ENCODE assay signal across 28 cellular contexts in the genomic region with DNA sequence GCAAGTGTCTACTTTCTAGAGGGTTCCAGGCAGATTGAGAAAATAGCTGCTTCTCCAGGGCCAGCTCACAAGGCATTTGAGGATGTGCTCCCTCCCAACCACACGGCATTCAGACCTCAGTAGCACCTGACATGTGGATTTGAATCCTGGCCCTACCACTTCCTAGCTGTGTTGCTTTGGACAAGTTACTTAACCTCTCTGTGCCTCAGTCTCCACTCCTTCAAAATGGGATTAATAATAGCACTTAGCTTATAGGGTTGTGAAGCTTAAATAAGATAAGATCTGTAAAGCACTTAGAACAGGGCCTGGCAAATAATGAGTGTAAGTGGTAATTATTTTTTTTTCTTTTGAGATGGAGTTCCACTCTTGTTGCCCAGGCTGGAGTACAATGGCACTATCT. TPM values are rescaled to one million over a fixed set of nuclear protein-coding genes. Genes with fewer than 3 reads are reported as not detected.
DNase-seq lines count a peak whose midpoint lies in the region; ATAC-seq, FAIRE-seq and TF ChIP-seq lines count a peak whose summit lies in the region.
"Had no signal": no experiment of that assay in that cellular context is flagged by ENCODE, and none has a peak within 500 bp of the region (broad histone marks: within the 10 kb centered on the region; RNA-seq: fewer than 3 reads in every experiment).

No MANE protein-coding gene starts in this region.

- no peak overlapping the region for H3K4me2 ChIP-seq in HepG2 (ENCODE audit: low read depth, low read length)
- H3K4me2 ChIP-seq: BLaER1 had no signal

- peaks cover 1% of the 10 kb centered on the region for H3K27me3 Mint-ChIP-seq in endodermal cell (ENCODE audit: insufficient read depth)
- H3K27me3 Mint-ChIP-seq: CD4-positive, alpha-beta memory T cell; CD4-positive, CD25-positive, alpha-beta regulatory T cell; CD8-positive, alpha-beta memory T cell had no signal

- H2AFZ ChIP-seq in HepG2 (ENCODE audit: low read length), result no peak overlapping the region

- intact Hi-C loops in HepG2 (cut with micrococcal nuclease; ENCODE audit: unreplicated experiment) (no loop called here), right lobe of liver (cut with DNase I) (no loop called here), vagina (cut with DNase I) (no loop called here)

- 100% methylated on average over 1 of the region's 1 CpG for WGBS in HepG2 (ENCODE audit: low lambda C conversion rate)
- no CpG with 5 or more reads among the region's 1 CpG for WGBS in right lobe of liver (ENCODE audit: insufficient coverage, low coverage, low lambda C conversion rate, missing lambda C conversion rate)
- WGBS in endodermal cell (ENCODE audit: insufficient coverage in 1 of 2, insufficient read length in 1 of 2), 2 experiments, result 89% methylated on average over 1 of the region's 1 CpG; no CpG with 5 or more reads in 1 of the 2 experiments

- H3K9ac ChIP-seq in HepG2 (ENCODE audit: insufficient read depth, low read depth, low read length) (no peak overlapping the region), endodermal cell (ENCODE audit: extremely low read depth, low read length, poor library complexity, severe bottlenecking) (no peak overlapping the region)
- H3K9ac ChIP-seq: BLaER1 had no signal

- H3K27ac Mint-ChIP-seq in endodermal cell, result no peak overlapping the region
- H3K27ac Mint-ChIP-seq: CD4-positive, alpha-beta memory T cell; CD4-positive, CD25-positive, alpha-beta regulatory T cell had no signal

- no peak for TF ChIP-seq RAD21 in HepG2 (CRISPR knock-in tag; IDR thresholded peaks at IDR 0.05)

- DNase-seq in HepG2 (ENCODE audit: low spot score), result no peak
- DNase-seq in right lobe of liver, result no peak
- DNase-seq in SK-N-DZ (ENCODE audit: low spot score), result peak; percentile 7
- peak; percentile 7 for DNase-seq in endodermal cell
- DNase-seq in vagina (ENCODE audit: extremely low spot score in 2 of 2), result no peak
- no peak for DNase-seq in NCI-H748 treated with DMSO at 0.1 percent for 48 hours (lab: John Stamatoyannopoulos, UW)
- no peak for DNase-seq in GM12891 (ENCODE audit: insufficient read length, low spot score)
- DNase-seq: 8988T; ACHN; BE2C; C1 segment of cervical spinal cord; CD4-positive, alpha-beta memory T cell; CD4-positive, CD25-positive, alpha-beta regulatory T cell; CD8-positive, alpha-beta memory T cell; COR-L47; DMS 273 treated with DMSO at 0.1 percent for 48 hours; DMS153; DMS53; DMS79; DND-41; EL; GDM1 had no signal

- H3K4me3 Mint-ChIP-seq in endodermal cell, result no peak overlapping the region
- H3K4me3 Mint-ChIP-seq: CD14-positive monocyte; CD4-positive, alpha-beta memory T cell; CD4-positive, CD25-positive, alpha-beta regulatory T cell; CD8-positive, alpha-beta memory T cell had no signal

- no peaks in the 10 kb centered on the region for H3K4me1 Mint-ChIP-seq in endodermal cell
- H3K4me1 Mint-ChIP-seq: CD4-positive, alpha-beta memory T cell; CD4-positive, CD25-positive, alpha-beta regulatory T cell; CD8-positive, alpha-beta memory T cell had no signal

- in situ Hi-C loops in HepG2 (cut with HindIII; ENCODE audit: extremely low pct_ligation_motif_present, low pct_unique_long_range_greater_than_20kb), result no loop called here

- H3K36me3 ChIP-seq in HepG2 (replicated peaks in 1 of 2; ENCODE audit: control insufficient read depth in 1 of 2, insufficient read depth in 2 of 2, low read length in 2 of 2), result peaks cover 10 to 20% of the 10 kb centered on the region in 2 experiments
- H3K36me3 ChIP-seq in right lobe of liver, result peaks cover 0 to 10% (median 0%) of the 10 kb centered on the region in 4 donors
- H3K36me3 ChIP-seq in endodermal cell (ENCODE audit: control insufficient read depth, insufficient read depth, low read length), result no peaks in the 10 kb centered on the region
- no peaks in the 10 kb centered on the region for H3K36me3 ChIP-seq in neutrophil
- no peaks in the 10 kb centered on the region for H3K36me3 ChIP-seq in vagina
- H3K36me3 ChIP-seq: BE2C, BLaER1 had no signal

- no peak for FAIRE-seq in HepG2 (lab: Jason Lieb, UNC)
- no peak for FAIRE-seq in GM12891 (lab: Jason Lieb, UNC)
- FAIRE-seq: A204.1, GM12878, GM19239 had no signal

- H3K36me3 Mint-ChIP-seq in endodermal cell (ENCODE audit: low read depth), result no peaks in the 10 kb centered on the region
- H3K36me3 Mint-ChIP-seq: CD14-positive monocyte; CD4-positive, alpha-beta memory T cell; CD4-positive, CD25-positive, alpha-beta regulatory T cell; CD8-positive, alpha-beta memory T cell had no signal

- BruUV-seq in HepG2 (replicated peaks; lab: Mats Ljungman, UMichigan), result no TSS peak

- H4K20me1 ChIP-seq in HepG2 (ENCODE audit: insufficient read depth, low read length), result no peaks in the 10 kb centered on the region
- H4K20me1 ChIP-seq: BLaER1 had no signal

- H3K4me1 ChIP-seq in HepG2 (ENCODE audit: insufficient read depth, low read length), result peaks cover 46% of the 10 kb centered on the region
- H3K4me1 ChIP-seq in right lobe of liver, result peaks cover 0 to 27% (median 4%) of the 10 kb centered on the region in 4 donors
- H3K4me1 ChIP-seq in endodermal cell (ENCODE audit: control insufficient read depth, insufficient read depth, low read length), result no peaks in the 10 kb centered on the region
- H3K4me1 ChIP-seq in neutrophil (ENCODE audit: control insufficient read depth in 1 of 2, insufficient read depth in 1 of 2, low read depth in 1 of 2, low read length in 1 of 2), result peaks cover 17 to 19% of the 10 kb centered on the region in 2 experiments
- no peaks in the 10 kb centered on the region for H3K4me1 ChIP-seq in vagina
- H3K4me1 ChIP-seq: BE2C, BLaER1 had no signal

- no peaks in the 10 kb centered on the region for H3K79me2 ChIP-seq in HepG2 (ENCODE audit: insufficient read depth, low read length)

- CTCF ChIA-PET in HepG2 (lab: Yijun Ruan, JAX; ENCODE audit: low intra/inter-chr PET ratio, low total read pairs), result no interaction called here

- H3K9me3 Mint-ChIP-seq in endodermal cell, result no peaks in the 10 kb centered on the region
- H3K9me3 Mint-ChIP-seq: CD4-positive, CD25-positive, alpha-beta regulatory T cell; CD8-positive, alpha-beta memory T cell had no signal

- TF ChIP-seq CTCF in HepG2 (CRISPR knock-in tag; IDR thresholded peaks at IDR 0.05) (no peak), right lobe of liver (IDR thresholded peaks at IDR 0.05) (no peak), endodermal cell (conservative IDR thresholded peaks at IDR 0.05) (no peak), neutrophil (IDR thresholded peaks at IDR 0.05) (no peak), vagina (IDR thresholded peaks at IDR 0.05) (no peak)

- H3K9me3 ChIP-seq in HepG2 (ENCODE audit: low read length) (no peaks in the 10 kb centered on the region), right lobe of liver (no peaks in the 10 kb centered on the region), endodermal cell (ENCODE audit: control insufficient read depth, low read length) (no peaks in the 10 kb centered on the region), neutrophil (no peaks in the 10 kb centered on the region), vagina (no peaks in the 10 kb centered on the region)
- H3K9me3 ChIP-seq: BE2C, BLaER1 had no signal

- H3K27ac ChIP-seq in HepG2 (ENCODE audit: extremely low read length, insufficient read depth, low read length) (no peak overlapping the region), right lobe of liver (no peak overlapping the region), endodermal cell (ENCODE audit: low read depth, low read length) (no peak overlapping the region), neutrophil (peak overlapping the region; percentile 36), vagina (no peak overlapping the region)
- H3K27ac ChIP-seq: BLaER1 had no signal

- H3K4me3 ChIP-seq in HepG2 (replicated peaks in 1 of 3; ENCODE audit: insufficient read depth in 1 of 3, low read depth in 2 of 3, low read length in 3 of 3) (no peak overlapping the region), right lobe of liver (no peak overlapping the region), endodermal cell (ENCODE audit: low read length) (no peak overlapping the region), neutrophil (ENCODE audit: low read depth in 1 of 2, low read length in 1 of 2) (no peak overlapping the region), vagina (no peak overlapping the region)
- H3K4me3 ChIP-seq: BLaER1, GM12878 had no signal

- TF ChIP-seq POLR2A in HepG2 (IDR thresholded peaks at IDR 0.05; ENCODE audit: insufficient read depth in 1 of 2, low read depth in 2 of 2, low read length in 2 of 2) (no peak), right lobe of liver (IDR thresholded peaks at IDR 0.05) (no peak), vagina (IDR thresholded peaks at IDR 0.05) (no peak), GM12891 (IDR thresholded peaks at IDR 0.05; ENCODE audit: low read depth, low read length) (no peak)

- TF ChIP-seq EP300 in HepG2 (IDR thresholded peaks at IDR 0.05; ENCODE audit: low read depth in 2 of 2, low read length in 2 of 2) (no peak), HepG2 (CRISPR knock-in tag; IDR thresholded peaks at IDR 0.05; ENCODE audit: borderline replicate concordance) (no peak)

- POLR2A ChIA-PET in HepG2 (lab: Yijun Ruan, JAX), result no interaction called here

- ATAC-seq in HepG2, result no peak
- no peak for ATAC-seq in right lobe of liver
- ATAC-seq: GM12878 had no signal

- no peaks in the 10 kb centered on the region for H3K27me3 ChIP-seq in HepG2 (ENCODE audit: control insufficient read depth in 1 of 2, insufficient read depth in 2 of 2, low read length in 2 of 2)
- no peaks in the 10 kb centered on the region for H3K27me3 ChIP-seq in right lobe of liver
- no peaks in the 10 kb centered on the region for H3K27me3 ChIP-seq in endodermal cell (ENCODE audit: control insufficient read depth, insufficient read depth, low read length, poor library complexity, severe bottlenecking)
- no peaks in the 10 kb centered on the region for H3K27me3 ChIP-seq in neutrophil
- H3K27me3 ChIP-seq in vagina, result no peaks in the 10 kb centered on the region
- H3K27me3 ChIP-seq: BE2C, BLaER1 had no signal

RNA-seq across cellular contexts. Expression of a gene that starts 21.0 kb away (rescaled TPM):
- 122 and 217 TPM in 2 replicates for total RNA-seq in HepG2 (2016; rRNA removed; fragmentation: Illumina TruSeq; extraction: Trizol)
- 46.7 and 50.8 TPM in 2 replicates for total RNA-seq in HepG2 (2016; cell fraction: cytosol; rRNA removed; fragmentation: Illumina TruSeq; extraction: Trizol; ENCODE audit: low read depth)
- total RNA-seq in HepG2 (2016; cell fraction: insoluble cytoplasmic fraction; rRNA removed; fragmentation: Illumina TruSeq; extraction: Trizol), result 111 and 216 TPM in 2 replicates
- total RNA-seq in HepG2 (2016; cell fraction: membrane; rRNA removed; fragmentation: Illumina TruSeq; extraction: Trizol), result 81.2 and 84.7 TPM in 2 replicates
- total RNA-seq in HepG2 (2016; cell fraction: nucleus; rRNA removed; fragmentation: Illumina TruSeq; extraction: Trizol), result 242 and 298 TPM in 2 replicates
- 372 and 518 TPM in 2 replicates for polyA plus RNA-seq in HepG2 (2011; rRNA removed)
- 323 and 357 TPM in 2 replicates for polyA plus RNA-seq in HepG2 (2011; cell fraction: cytosol; rRNA removed)
- polyA plus RNA-seq in HepG2 (2011; cell fraction: nucleus; rRNA removed), result 366 and 382 TPM in 2 replicates
- 316 and 486 TPM in 2 replicates for polyA plus RNA-seq in HepG2 (2012)
- polyA plus RNA-seq in HepG2 (2016; cell fraction: cytosol; fragmentation: Illumina TruSeq; extraction: Trizol; ENCODE audit: low read depth), result 28.4 and 28.9 TPM in 2 replicates
- 110 and 140 TPM in 2 replicates for polyA plus RNA-seq in HepG2 (2016; cell fraction: insoluble cytoplasmic fraction; fragmentation: Illumina TruSeq; extraction: Trizol; ENCODE audit: low read depth)
- 63.9 and 69.0 TPM in 2 replicates for polyA plus RNA-seq in HepG2 (2016; cell fraction: membrane; fragmentation: Illumina TruSeq; extraction: Trizol; ENCODE audit: low read depth)
- polyA plus RNA-seq in HepG2 (2016; cell fraction: nucleus; fragmentation: Illumina TruSeq; extraction: Trizol; ENCODE audit: insufficient read depth, low read depth), result 396 and 413 TPM in 2 replicates
- 130 and 401 TPM in 2 replicates for polyA minus RNA-seq in HepG2 (2011; rRNA and poly(A)+ RNA removed; ENCODE audit: low replicate concordance)
- 255 and 305 TPM in 2 replicates for polyA minus RNA-seq in HepG2 (2011; cell fraction: cytosol; rRNA and poly(A)+ RNA removed)
- polyA minus RNA-seq in HepG2 (2011; cell fraction: nucleus; rRNA and poly(A)+ RNA removed), result 114 and 160 TPM in 2 replicates
- total RNA-seq in right lobe of liver, result 10 to 100 TPM; 53.6 to 88.5 (median 71.4) TPM
- polyA plus RNA-seq in SK-N-DZ (2014; cell fraction: cytosol; rRNA removed), result 60.6 and 65.4 TPM in 2 replicates
- 82.5 and 101 TPM in 2 replicates for polyA plus RNA-seq in SK-N-DZ (2014; cell fraction: nucleus; rRNA removed)
- total RNA-seq in endodermal cell, result 100 to 1,000 TPM; 121 to 141 TPM
- polyA plus RNA-seq in endodermal cell (2013, experiment 1 of 2), result 118 TPM
- polyA plus RNA-seq in endodermal cell (2013, experiment 2 of 2), result 117 TPM
- total RNA-seq in vagina, result 58.4 TPM
- 57.5 TPM for polyA plus RNA-seq in GM12891 (2012; ENCODE audit: low read depth, missing spikeins)

Comparison
In these comparisons a context has a peak if more than half of its experiments do, and no peak if none do; other contexts are left out.
1. DNase-seq: peak in SK-N-DZ (single experiment) and endodermal cell (single experiment); none in HepG2 (single experiment), right lobe of liver (0 of 3), vagina (0 of 2), NCI-H748 treated with DMSO at 0.1 percent for 48 hours (single experiment) and GM12891 (single experiment).